ENCODE assay signal across 9 cellular contexts in the genomic region with DNA sequence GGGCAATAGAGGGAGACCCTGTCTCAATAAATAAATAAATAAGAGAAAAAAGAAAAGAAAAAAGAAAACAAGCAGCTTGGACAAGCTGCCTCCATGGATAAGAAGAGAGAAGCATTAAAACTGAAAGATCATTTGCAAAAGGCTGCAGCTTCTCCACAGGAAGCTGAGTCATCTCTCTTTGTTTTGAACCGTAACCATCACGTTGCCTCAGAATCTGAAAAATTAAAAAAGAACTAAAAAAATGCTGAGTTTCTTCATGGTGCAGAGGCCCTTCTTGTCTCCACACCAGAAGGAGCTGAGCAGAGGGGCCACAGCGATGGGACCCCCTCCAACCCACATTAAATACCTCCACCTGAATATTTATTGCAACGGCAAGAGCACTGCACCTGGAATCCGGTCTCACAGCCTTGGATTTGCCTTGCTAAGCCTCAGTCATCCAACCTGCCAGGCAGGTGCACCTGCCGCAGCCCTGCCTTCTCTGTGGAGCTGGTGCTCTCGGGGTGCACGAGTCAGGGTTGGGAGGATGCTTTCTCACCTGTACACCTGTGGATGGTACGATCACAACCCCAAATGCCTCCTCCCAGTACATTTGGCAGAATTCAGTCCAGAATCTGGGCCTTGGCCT. TPM values are rescaled to one million over a fixed set of nuclear protein-coding genes. Genes with fewer than 3 reads are reported as not detected.
DNase-seq lines count a peak whose midpoint lies in the region; ATAC-seq, FAIRE-seq and TF ChIP-seq lines count a peak whose summit lies in the region.
"Had no signal": no experiment of that assay in that cellular context is flagged by ENCODE, and none has a peak within 500 bp of the region (broad histone marks: within the 10 kb centered on the region; RNA-seq: fewer than 3 reads in every experiment).

No MANE protein-coding gene starts in this region.

- H3K9me3 ChIP-seq in liver (ENCODE audit: control insufficient read depth in 4 of 4, low read length in 3 of 4) (no peaks in the 10 kb centered on the region), HepG2 (ENCODE audit: low read length) (no peaks in the 10 kb centered on the region), Peyer's patch (no peaks in the 10 kb centered on the region), duodenal mucosa (ENCODE audit: control insufficient read depth in 1 of 2, low read length in 2 of 2) (no peaks in the 10 kb centered on the region)
- H3K9me3 ChIP-seq: heart right ventricle had no signal

- H3K9ac ChIP-seq in liver (ENCODE audit: low read depth in 1 of 2, low read length in 2 of 2) (no peak overlapping the region), HepG2 (ENCODE audit: insufficient read depth, low read depth, low read length) (no peak overlapping the region), duodenal mucosa (ENCODE audit: low read depth in 1 of 2, low read length in 2 of 2) (no peak overlapping the region)

- H2AFZ ChIP-seq in HepG2 (ENCODE audit: low read length): no peak overlapping the region

- TF ChIP-seq EP300 in HepG2 (IDR thresholded peaks at IDR 0.05; ENCODE audit: low read depth in 2 of 2, low read length in 2 of 2) (no peak), HepG2 (CRISPR knock-in tag; IDR thresholded peaks at IDR 0.05; ENCODE audit: borderline replicate concordance) (no peak)

- peak overlapping the region; percentile 71 for H3K27ac Mint-ChIP-seq in stimulated activated naive B cell treated with anti-CD40 and anti-IgM and Interleukin-4, amounts not matched to agents 10 μg/mL and 1 μg/mL and 100 μg/mL, for 72 hours

- ATAC-seq in HepG2 (no peak), HG02938 (IDR thresholded peaks at IDR 0.05; ENCODE audit: unreplicated experiment) (peak; percentile 63), HG03521 (IDR thresholded peaks at IDR 0.05; ENCODE audit: unreplicated experiment) (no peak)
- peak; percentile 61 for ATAC-seq in stimulated activated naive B cell treated with anti-CD40 and anti-IgM and Interleukin-4, amounts not matched to agents 10 μg/mL and 1 μg/mL and 100 μg/mL, for 72 hours (replicated peaks)

- 65% methylated on average over 9 of the region's 9 CpGs for WGBS in liver
- 6% methylated on average over 9 of the region's 9 CpGs for WGBS in HepG2 (ENCODE audit: low lambda C conversion rate)

- no peak overlapping the region for H3K4me3 ChIP-seq in liver (ENCODE audit: low read depth in 1 of 3, low read length in 3 of 3)
- H3K4me3 ChIP-seq in HepG2 (replicated peaks in 1 of 3; ENCODE audit: insufficient read depth in 1 of 3, low read depth in 2 of 3, low read length in 3 of 3): no peak overlapping the region
- H3K4me3 ChIP-seq in Peyer's patch: no peak overlapping the region
- H3K4me3 ChIP-seq in duodenal mucosa (ENCODE audit: low read depth in 1 of 2, low read length in 2 of 2): no peak overlapping the region

- CTCF ChIA-PET in HepG2 (lab: Yijun Ruan, JAX; ENCODE audit: low intra/inter-chr PET ratio, low total read pairs): no interaction called here

- no peaks in the 10 kb centered on the region for H3K79me2 ChIP-seq in HepG2 (ENCODE audit: insufficient read depth, low read length)

- peaks cover 16 to 34% of the 10 kb centered on the region in 2 donors for H3K4me1 Mint-ChIP-seq in stimulated activated naive B cell treated with anti-CD40 and anti-IgM and Interleukin-4, amounts not matched to agents 10 μg/mL and 1 μg/mL and 100 μg/mL, for 72 hours

- no TSS peak for BruUV-seq in HepG2 (replicated peaks; lab: Mats Ljungman, UMichigan)

- H3K36me3 ChIP-seq in liver (ENCODE audit: control insufficient read depth in 4 of 4, insufficient read depth in 3 of 4, low read depth in 1 of 4, low read length in 3 of 4): no peaks in the 10 kb centered on the region
- no peaks in the 10 kb centered on the region for H3K36me3 ChIP-seq in HepG2 (replicated peaks in 1 of 2; ENCODE audit: control insufficient read depth in 1 of 2, insufficient read depth in 2 of 2, low read length in 2 of 2)
- no peaks in the 10 kb centered on the region for H3K36me3 ChIP-seq in Peyer's patch
- no peaks in the 10 kb centered on the region for H3K36me3 ChIP-seq in duodenal mucosa (ENCODE audit: control insufficient read depth in 1 of 2, insufficient read depth in 2 of 2, low read length in 2 of 2)
- H3K36me3 ChIP-seq: heart right ventricle had no signal

- no peaks in the 10 kb centered on the region for H3K36me3 Mint-ChIP-seq in stimulated activated naive B cell treated with anti-CD40 and anti-IgM and Interleukin-4, amounts not matched to agents 10 μg/mL and 1 μg/mL and 100 μg/mL, for 72 hours

- no peaks in the 10 kb centered on the region for H3K9me3 Mint-ChIP-seq in stimulated activated naive B cell treated with anti-CD40 and anti-IgM and Interleukin-4, amounts not matched to agents 10 μg/mL and 1 μg/mL and 100 μg/mL, for 72 hours

- H3K4me2 ChIP-seq in HepG2 (ENCODE audit: low read depth, low read length): no peak overlapping the region

- H3K27me3 ChIP-seq in liver (ENCODE audit: control insufficient read depth in 4 of 4, insufficient read depth in 4 of 4, low read length in 3 of 4): no peaks in the 10 kb centered on the region
- H3K27me3 ChIP-seq in HepG2 (ENCODE audit: control insufficient read depth in 1 of 2, insufficient read depth in 2 of 2, low read length in 2 of 2): peaks cover 2 to 20% of the 10 kb centered on the region in 2 experiments; a peak in 4 of 5 replicates
- H3K27me3 ChIP-seq in Peyer's patch: no peaks in the 10 kb centered on the region
- H3K27me3 ChIP-seq in duodenal mucosa (ENCODE audit: control insufficient read depth in 1 of 2, insufficient read depth in 2 of 2, low read length in 2 of 2): no peaks in the 10 kb centered on the region

- no peaks in the 10 kb centered on the region for H4K20me1 ChIP-seq in HepG2 (ENCODE audit: insufficient read depth, low read length)

- no peak for TF ChIP-seq RAD21 in liver (IDR thresholded peaks at IDR 0.05)
- no peak for TF ChIP-seq RAD21 in HepG2 (CRISPR knock-in tag; IDR thresholded peaks at IDR 0.05)

- TF ChIP-seq POLR2A in HepG2 (IDR thresholded peaks at IDR 0.05; ENCODE audit: insufficient read depth in 1 of 2, low read depth in 2 of 2, low read length in 2 of 2) (no peak), Peyer's patch (IDR thresholded peaks at IDR 0.05) (no peak)

- in situ Hi-C loops in HepG2 (cut with HindIII; ENCODE audit: extremely low pct_ligation_motif_present, low pct_unique_long_range_greater_than_20kb): no loop called here

- POLR2A ChIA-PET in HepG2 (lab: Yijun Ruan, JAX): no interaction called here

- peaks cover 0 to 8% of the 10 kb centered on the region in 2 donors for H3K27me3 Mint-ChIP-seq in stimulated activated naive B cell treated with anti-CD40 and anti-IgM and Interleukin-4, amounts not matched to agents 10 μg/mL and 1 μg/mL and 100 μg/mL, for 72 hours

- H3K27ac ChIP-seq in liver (ENCODE audit: low read depth in 1 of 2, low read length in 2 of 2) (peak overlapping the region; percentile 13 to 45), HepG2 (ENCODE audit: extremely low read length, insufficient read depth, low read length) (no peak overlapping the region), Peyer's patch (peak overlapping the region; percentile 20 to 69 (median 50)), duodenal mucosa (ENCODE audit: low read depth, low read length) (peak overlapping the region; percentile 17)

- H3K4me1 ChIP-seq in liver (ENCODE audit: control insufficient read depth in 4 of 4, insufficient read depth in 4 of 4, low read length in 3 of 4): peaks cover 3 to 17% (median 15%) of the 10 kb centered on the region in 4 donors
- no peaks in the 10 kb centered on the region for H3K4me1 ChIP-seq in HepG2 (ENCODE audit: insufficient read depth, low read length)
- peaks cover 0 to 16% (median 11%) of the 10 kb centered on the region in 4 donors for H3K4me1 ChIP-seq in Peyer's patch
- H3K4me1 ChIP-seq in duodenal mucosa (ENCODE audit: control insufficient read depth in 1 of 2, insufficient read depth in 2 of 2, low read length in 2 of 2): peaks cover 25 to 35% of the 10 kb centered on the region in 2 donors

- no peak for FAIRE-seq in HepG2 (lab: Jason Lieb, UNC)

- H3K4me3 Mint-ChIP-seq in stimulated activated naive B cell treated with anti-CD40 and anti-IgM and Interleukin-4, amounts not matched to agents 10 μg/mL and 1 μg/mL and 100 μg/mL, for 72 hours: peak overlapping the region in 1 of 2 donors; percentile 33

- no peak for TF ChIP-seq CTCF in liver (IDR thresholded peaks at IDR 0.05; ENCODE audit: low read depth, low read length, missing input control)
- no peak for TF ChIP-seq CTCF in HepG2 (CRISPR knock-in tag; IDR thresholded peaks at IDR 0.05)
- no peak for TF ChIP-seq CTCF in Peyer's patch (IDR thresholded peaks at IDR 0.05)

- DNase-seq in HepG2 (ENCODE audit: low spot score) (no peak), Peyer's patch (peak in 2 of 3 donors; percentile 33 to 44), hippocampal formation (lab: John Stamatoyannopoulos, UW) (no peak)
- DNase-seq in stimulated activated naive B cell treated with anti-CD40 and anti-IgM and Interleukin-4, amounts not matched to agents 10 μg/mL and 1 μg/mL and 100 μg/mL, for 72 hours: no peak
- DNase-seq: heart right ventricle had no signal

- intact Hi-C loops in HepG2 (cut with micrococcal nuclease; ENCODE audit: unreplicated experiment): no loop called here

RNA-seq across cellular contexts. Expression of a gene that starts 28.1 kb away (rescaled TPM):
- total RNA-seq in liver: 1 to 10 TPM in 1 of 2 donors, under 1 TPM in 1; 0.33 to 1.0 TPM
- 1 to 10 TPM; 1.9 to 2.7 TPM for polyA plus RNA-seq in liver
- total RNA-seq in HepG2 (2016; rRNA removed; fragmentation: Illumina TruSeq; extraction: Trizol): not detected in 2 replicates
- not detected in 2 replicates for total RNA-seq in HepG2 (2016; cell fraction: cytosol; rRNA removed; fragmentation: Illumina TruSeq; extraction: Trizol; ENCODE audit: low read depth)
- total RNA-seq in HepG2 (2016; cell fraction: insoluble cytoplasmic fraction; rRNA removed; fragmentation: Illumina TruSeq; extraction: Trizol): not detected in 2 replicates
- total RNA-seq in HepG2 (2016; cell fraction: membrane; rRNA removed; fragmentation: Illumina TruSeq; extraction: Trizol): not detected in 2 replicates
- total RNA-seq in HepG2 (2016; cell fraction: nucleus; rRNA removed; fragmentation: Illumina TruSeq; extraction: Trizol): not detected in 2 replicates
- not detected in 2 replicates for polyA plus RNA-seq in HepG2 (2011; rRNA removed)
- polyA plus RNA-seq in HepG2 (2011; cell fraction: cytosol; rRNA removed): not detected in 2 replicates
- not detected in 2 replicates for polyA plus RNA-seq in HepG2 (2011; cell fraction: nucleus; rRNA removed)
- not detected in 2 replicates for polyA plus RNA-seq in HepG2 (2012)
- not detected in 2 replicates for polyA plus RNA-seq in HepG2 (2016; cell fraction: cytosol; fragmentation: Illumina TruSeq; extraction: Trizol; ENCODE audit: low read depth)
- polyA plus RNA-seq in HepG2 (2016; cell fraction: insoluble cytoplasmic fraction; fragmentation: Illumina TruSeq; extraction: Trizol; ENCODE audit: low read depth): not detected in 2 replicates
- not detected in 2 replicates for polyA plus RNA-seq in HepG2 (2016; cell fraction: membrane; fragmentation: Illumina TruSeq; extraction: Trizol; ENCODE audit: low read depth)
- polyA plus RNA-seq in HepG2 (2016; cell fraction: nucleus; fragmentation: Illumina TruSeq; extraction: Trizol; ENCODE audit: insufficient read depth, low read depth): not detected in 2 replicates
- 0.40 TPM in 1 of 2 replicates, not detected in the other for polyA minus RNA-seq in HepG2 (2011; rRNA and poly(A)+ RNA removed; ENCODE audit: low replicate concordance)
- not detected in 2 replicates for polyA minus RNA-seq in HepG2 (2011; cell fraction: cytosol; rRNA and poly(A)+ RNA removed)
- polyA minus RNA-seq in HepG2 (2011; cell fraction: nucleus; rRNA and poly(A)+ RNA removed): not detected in 2 replicates
- 1 to 10 TPM; 1.9 to 5.8 (median 2.0) TPM for total RNA-seq in Peyer's patch

Comparison
In these comparisons a context has a peak if more than half of its experiments do, and no peak if none do; other contexts are left out.
1. ATAC-seq: peak in HG02938 (single experiment) and stimulated activated naive B cell treated with anti-CD40 and anti-IgM and Interleukin-4, amounts not matched to agents 10 μg/mL and 1 μg/mL and 100 μg/mL, for 72 hours (2 of 2); none in HepG2 (single experiment) and HG03521 (single experiment).
2. DNase-seq: peak in Peyer's patch (2 of 3); none in HepG2 (single experiment), stimulated activated naive B cell treated with anti-CD40 and anti-IgM and Interleukin-4, amounts not matched to agents 10 μg/mL and 1 μg/mL and 100 μg/mL, for 72 hours (single experiment) and hippocampal formation (0 of 2).